ENCODE assay signal across 12 cellular contexts in the genomic region with DNA sequence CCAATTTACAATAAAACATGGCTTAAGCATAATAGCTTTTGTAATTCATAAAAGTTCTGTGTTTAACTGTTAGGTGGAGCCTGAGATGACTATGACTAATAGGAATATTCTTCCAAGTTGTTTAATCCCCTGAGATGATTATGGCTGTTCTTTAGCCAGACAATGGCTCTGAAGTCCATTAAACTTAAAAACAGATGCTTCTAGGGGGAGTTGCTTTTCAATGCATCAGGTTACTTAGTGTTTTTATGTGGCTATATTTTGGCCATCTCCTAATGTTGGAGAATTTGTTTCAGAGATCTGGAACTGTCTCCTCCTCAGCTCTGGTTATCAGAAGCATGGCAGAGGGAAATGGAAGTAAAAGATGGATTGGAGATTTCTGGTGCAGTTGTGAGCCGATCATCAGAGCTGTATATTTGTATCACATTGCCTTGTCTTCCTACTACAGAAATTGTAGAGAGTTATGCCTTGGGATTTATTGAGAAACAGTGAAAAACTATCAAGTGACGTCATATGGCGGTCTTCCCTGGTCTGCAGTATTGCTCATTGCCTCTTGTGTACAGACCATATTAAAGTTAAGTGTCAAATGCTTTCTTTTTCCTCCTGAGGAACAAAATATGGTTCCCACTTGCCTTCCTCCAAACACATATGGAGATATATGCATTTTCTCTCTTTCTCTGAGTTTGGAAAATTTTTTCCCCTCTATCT. TPM values are rescaled to one million over a fixed set of nuclear protein-coding genes. Genes with fewer than 3 reads are reported as not detected.
DNase-seq lines count a peak whose midpoint lies in the region; ATAC-seq, FAIRE-seq and TF ChIP-seq lines count a peak whose summit lies in the region.
"Had no signal": no experiment of that assay in that cellular context is flagged by ENCODE, and none has a peak within 500 bp of the region (broad histone marks: within the 10 kb centered on the region; RNA-seq: fewer than 3 reads in every experiment).

No MANE protein-coding gene starts in this region.

- peak overlapping the region in 1 of 3 experiments; percentile 38 for H3K4me3 Mint-ChIP-seq in nephron

- H3K27me3 Mint-ChIP-seq in nephron (ENCODE audit: low read depth) = no peaks in the 10 kb centered on the region

- no peak overlapping the region for H3K4me2 ChIP-seq in fibroblast of lung (ENCODE audit: extremely low read depth, insufficient read depth, low read length)

- H3K4me1 ChIP-seq in fibroblast of lung (ENCODE audit: control insufficient read depth, extremely low read depth, insufficient read depth, low read length) = no peaks in the 10 kb centered on the region
- H3K4me1 ChIP-seq: BE2C had no signal

- H3K36me3 Mint-ChIP-seq in nephron (ENCODE audit: low read depth) = no peaks in the 10 kb centered on the region

- peak overlapping the region in 2 of 3 experiments; percentile 88 to 92 for H3K27ac Mint-ChIP-seq in nephron

- H3K9ac ChIP-seq in fibroblast of lung (ENCODE audit: insufficient read depth, low read length) = no peak overlapping the region

- H3K36me3 ChIP-seq in fibroblast of lung (ENCODE audit: control insufficient read depth, insufficient read depth, low read length) = no peaks in the 10 kb centered on the region
- H3K36me3 ChIP-seq: BE2C had no signal

- H3K9me3 Mint-ChIP-seq in nephron = peaks cover 3% of the 10 kb centered on the region

- DNase-seq in AG09309 (ENCODE audit: low read depth) = peak; percentile 41
- peak; percentile 8 for DNase-seq in RCC 7860 (ENCODE audit: low spot score)
- DNase-seq in fibroblast of lung (ENCODE audit: low read depth in 2 of 2) = peak; percentile 29 to 53
- DNase-seq in substantia nigra (lab: John Stamatoyannopoulos, UW) = no peak
- DNase-seq in NCI-H1417 treated with DMSO at 0.1 percent for 48 hours (lab: John Stamatoyannopoulos, UW) = no peak
- no peak for DNase-seq in frontal cortex (ENCODE audit: low spot score in 2 of 2)
- DNase-seq: BE2C, KG1 had no signal

- no peaks in the 10 kb centered on the region for H4K20me1 ChIP-seq in fibroblast of lung (ENCODE audit: control insufficient read depth, extremely low read depth, insufficient read depth, low read length)

- peaks cover 7% of the 10 kb centered on the region for H3K79me2 ChIP-seq in fibroblast of lung (ENCODE audit: control insufficient read depth, insufficient read depth, low read length)

- H3K27ac ChIP-seq in fibroblast of lung (ENCODE audit: insufficient read depth, low read length) = no peak overlapping the region
- no peak overlapping the region for H3K27ac ChIP-seq in substantia nigra (ENCODE audit: low read depth, low read length, poor library complexity, severe bottlenecking)

- H2AFZ ChIP-seq in fibroblast of lung (ENCODE audit: low read length) = no peak overlapping the region

- TF ChIP-seq CTCF in AG09309 (IDR thresholded peaks at IDR 0.05; ENCODE audit: control insufficient read depth, insufficient read depth, low read depth, low read length, missing control alignments) (no peak), fibroblast of lung (conservative IDR thresholded peaks at IDR 0.05 in 1 of 2, IDR thresholded peaks at IDR 0.05 in 1 of 2; ENCODE audit: low read depth in 1 of 2, low read length in 2 of 2) (no peak), nephron (IDR thresholded peaks at IDR 0.05; ENCODE audit: unreplicated experiment in 3 of 3) (no peak)

- H3K4me1 Mint-ChIP-seq in nephron = peaks cover 45% of the 10 kb centered on the region

- peak overlapping the region; percentile 16 for H3K4me3 ChIP-seq in AG09309 (ENCODE audit: control insufficient read depth, low read depth, low read length)
- H3K4me3 ChIP-seq in fibroblast of lung (replicated peaks in 1 of 4; ENCODE audit: control extremely low read depth in 1 of 4, insufficient read depth in 1 of 4, low read depth in 3 of 4, low read length in 4 of 4) = no peak overlapping the region

- H3K9me3 ChIP-seq in fibroblast of lung (ENCODE audit: control insufficient read depth, insufficient read depth, low read depth, low read length) = no peaks in the 10 kb centered on the region
- H3K9me3 ChIP-seq: BE2C, neutrophil had no signal

- no peak for ATAC-seq in HG03460 (IDR thresholded peaks at IDR 0.05; ENCODE audit: unreplicated experiment)

- H3K27me3 ChIP-seq in fibroblast of lung (ENCODE audit: control insufficient read depth, insufficient read depth, low read length) = no peaks in the 10 kb centered on the region
- H3K27me3 ChIP-seq: neutrophil had no signal

- peak; percentile 38 for FAIRE-seq in RCC 7860 (lab: Jason Lieb, UNC)
- no peak for FAIRE-seq in frontal cortex (lab: Jason Lieb, UNC)
- FAIRE-seq: H1 had no signal

RNA-seq across cellular contexts. Expression of gene SGMS2, which starts 29.7 kb away (rescaled TPM):
- 63.7 and 70.4 TPM in 2 replicates for total RNA-seq in fibroblast of lung
- 45.4 and 82.7 TPM in 2 replicates for polyA plus RNA-seq in fibroblast of lung
- polyA plus RNA-seq in fibroblast of lung (2012) = 13.8 and 25.6 TPM in 2 replicates
- polyA minus RNA-seq in fibroblast of lung (ENCODE audit: low replicate concordance) = 36.8 and 105 TPM in 2 replicates
- 0.41 TPM for total RNA-seq in frontal cortex

Comparison
In these comparisons a context has a peak if more than half of its experiments do, and no peak if none do; other contexts are left out.
1. DNase-seq: peak in AG09309 (single experiment), RCC 7860 (single experiment) and fibroblast of lung (2 of 2); none in substantia nigra (0 of 49), NCI-H1417 treated with DMSO at 0.1 percent for 48 hours (single experiment) and frontal cortex (0 of 2).
2. RNA of gene SGMS2, which starts 29.7 kb away (total RNA-seq): 63.7 to 70.4 TPM in fibroblast of lung; 0.41 TPM in frontal cortex (single experiment); every median in the first group is over 10 times any median in the second.